7 cellular contexts compared by ENCODE assay signal in the genomic region with DNA sequence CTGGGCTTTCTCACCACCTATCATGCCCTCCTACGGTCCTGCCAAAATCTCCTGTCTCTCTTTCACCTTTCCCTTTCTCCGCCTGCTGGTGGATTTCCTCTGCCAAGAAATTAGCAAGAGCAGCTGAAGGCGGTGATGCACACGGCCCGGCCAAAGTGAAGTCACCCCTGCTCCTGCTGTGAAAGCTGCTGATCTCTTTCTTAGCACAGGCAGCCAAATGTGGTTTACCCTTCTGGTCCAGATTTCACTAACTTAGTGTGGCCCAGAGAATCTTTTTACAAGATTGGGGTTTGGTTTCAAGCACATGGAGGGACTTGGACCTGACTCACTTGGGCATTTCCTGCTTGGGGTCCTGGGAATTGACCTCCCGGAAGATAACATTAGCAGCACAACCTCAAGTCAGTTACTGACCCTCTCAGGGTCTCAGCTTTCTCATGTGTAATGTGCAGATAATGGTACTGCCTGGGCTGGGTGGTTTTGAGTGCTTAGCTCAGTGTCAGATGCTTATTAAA.
DNase-seq lines count a peak whose midpoint lies in the region; ATAC-seq and TF ChIP-seq lines count a peak whose summit lies in the region.

No MANE protein-coding gene starts in this region.

- POLR2A ChIA-PET in activated CD4-positive, alpha-beta memory T cell treated with anti-CD3 and anti-CD28 coated beads for 36 hours (lab: Charles Lee) = interaction anchor here (0.8 to 2.1 kb wide), 16 partner anchors 9 to 155 kb away, joined by 3 to 19 read pairs (median 8); a partner anchor contains a TSS

- intact Hi-C loops in activated CD4-positive, alpha-beta memory T cell treated with anti-CD3 and anti-CD28 coated beads for 36 hours (cut with micrococcal nuclease) = loop anchor here (1.0 to 5.0 kb wide), 5 partner anchors 15 to 134 kb away; no protein-coding TSS in a partner anchor
- intact Hi-C loops in heart left ventricle (cut with DNase I) = loop anchor here in 8 of 10 donors (2.0 to 10.0 kb wide), 10 partner anchors 59 to 255 kb away; a partner anchor contains a TSS

- H3K4me1 ChIP-seq in heart left ventricle (peaks cover 6 to 65% (median 44%) of the 10 kb centered on the region in 12 donors), skeletal muscle satellite cell (ENCODE audit: control insufficient read depth, insufficient read depth, low read length) (peaks cover 29% of the 10 kb centered on the region)

- H3K9me3 ChIP-seq in heart left ventricle (no peaks in the 10 kb centered on the region), skeletal muscle satellite cell (replicated peaks; ENCODE audit: low read length) (no peaks in the 10 kb centered on the region)

- peaks cover 10% of the 10 kb centered on the region for H3K36me3 Mint-ChIP-seq in activated CD4-positive, alpha-beta memory T cell treated with anti-CD3 and anti-CD28 coated beads for 36 hours

- DNase-seq in activated CD4-positive, alpha-beta memory T cell treated with anti-CD3 and anti-CD28 coated beads for 36 hours = peak; percentile 91
- DNase-seq in heart left ventricle (peak in 4 of 5 donors; percentile 66 to 77 (median 68)), NCI-H146 treated with DMSO at 0.1 percent for 48 hours (lab: John Stamatoyannopoulos, UW; ENCODE audit: unreplicated experiment) (no peak)

- peak overlapping the region; percentile 92 for H3K27ac Mint-ChIP-seq in activated CD4-positive, alpha-beta memory T cell treated with anti-CD3 and anti-CD28 coated beads for 36 hours

- peak overlapping the region; percentile 24 for H3K4me2 ChIP-seq in skeletal muscle satellite cell (ENCODE audit: low read length)

- WGBS in heart left ventricle, 4 donors = 22 to 39% (median 33%) methylated on average over 6 of the region's 6 CpGs

- H3K4me3 ChIP-seq in heart left ventricle (no peak overlapping the region), skeletal muscle satellite cell (ENCODE audit: low read length) (no peak overlapping the region)

- peak overlapping the region; percentile 50 for H3K9ac ChIP-seq in skeletal muscle satellite cell (ENCODE audit: low read depth, low read length)

- peak overlapping the region; percentile 46 for H3K4me3 Mint-ChIP-seq in activated CD4-positive, alpha-beta memory T cell treated with anti-CD3 and anti-CD28 coated beads for 36 hours

- peak; percentile 44 for ATAC-seq in GM18498 (IDR thresholded peaks at IDR 0.05; ENCODE audit: unreplicated experiment)
- peak; percentile 61 for ATAC-seq in HG02981 (IDR thresholded peaks at IDR 0.05; ENCODE audit: unreplicated experiment)
- ATAC-seq in heart left ventricle = peak; percentile 24 to 68 (median 60)
- ATAC-seq in HG02840 (IDR thresholded peaks at IDR 0.05; ENCODE audit: low FRiP score, unreplicated experiment) = no peak

- peak overlapping the region in 11 of 12 donors; percentile 7 to 79 (median 53) for H3K27ac ChIP-seq in heart left ventricle

- TF ChIP-seq POLR2A in heart left ventricle (IDR thresholded peaks at IDR 0.05) = no peak

- H3K36me3 ChIP-seq in heart left ventricle (peaks cover 0 to 8% (median 0%) of the 10 kb centered on the region in 9 donors), skeletal muscle satellite cell (ENCODE audit: insufficient read depth, low read length) (no peaks in the 10 kb centered on the region)

- H3K9me3 Mint-ChIP-seq in activated CD4-positive, alpha-beta memory T cell treated with anti-CD3 and anti-CD28 coated beads for 36 hours = no peaks in the 10 kb centered on the region

- H3K27me3 ChIP-seq in heart left ventricle = no peaks in the 10 kb centered on the region
- H3K27me3 ChIP-seq in skeletal muscle satellite cell (ENCODE audit: control insufficient read depth, insufficient read depth, low read length) = no peaks in the 10 kb centered on the region

- H3K4me1 Mint-ChIP-seq in activated CD4-positive, alpha-beta memory T cell treated with anti-CD3 and anti-CD28 coated beads for 36 hours (ENCODE audit: low read depth) = peaks cover 78% of the 10 kb centered on the region

- no peaks in the 10 kb centered on the region for H3K27me3 Mint-ChIP-seq in activated CD4-positive, alpha-beta memory T cell treated with anti-CD3 and anti-CD28 coated beads for 36 hours

- CTCF ChIA-PET in activated CD4-positive, alpha-beta memory T cell treated with anti-CD3 and anti-CD28 coated beads for 36 hours (lab: Charles Lee) = interaction anchor here (0.6 to 2.1 kb wide), 19 partner anchors 9 to 155 kb away, joined by 3 to 16 read pairs (median 5); a partner anchor contains a TSS

- TF ChIP-seq CTCF in heart left ventricle (IDR thresholded peaks at IDR 0.05) = peak in 6 of 12 donors; percentile 17 to 45 (median 32)
